In genomic region chr3:172753125-172753524, GRCh38 we compare ENCODE assay signal across 1 cellular context.
TF ChIP-seq lines count a peak whose summit lies in the region.

No MANE protein-coding gene starts in this region.

TF ChIP-seq in endothelial cell of umbilical vein, 7 proteins besides CTCF, POLR2A, EP300 and RAD21 (continued from another document):
- TF ChIP-seq GATA2 (IDR thresholded peaks at IDR 0.05; ENCODE audit: insufficient read depth, insufficient read length, low read depth, low read length) (no peak), EZH2 (IDR thresholded peaks at IDR 0.05; ENCODE audit: borderline replicate concordance, low read depth, low read length, severe bottlenecking) (no peak), MYC (IDR thresholded peaks at IDR 0.05; ENCODE audit: low read depth, low read length) (no peak), POLR2AphosphoS5 (IDR thresholded peaks at IDR 0.05; ENCODE audit: insufficient read depth, low read depth, low read length) (no peak), MAX (IDR thresholded peaks at IDR 0.05; ENCODE audit: insufficient read depth, insufficient read length) (no peak), FOS (IDR thresholded peaks at IDR 0.05; ENCODE audit: borderline replicate concordance, insufficient read depth, low read length) (no peak)
TF ChIP-seq in endothelial cell of umbilical vein: peak in this region for 0.
